In the genomic region with DNA sequence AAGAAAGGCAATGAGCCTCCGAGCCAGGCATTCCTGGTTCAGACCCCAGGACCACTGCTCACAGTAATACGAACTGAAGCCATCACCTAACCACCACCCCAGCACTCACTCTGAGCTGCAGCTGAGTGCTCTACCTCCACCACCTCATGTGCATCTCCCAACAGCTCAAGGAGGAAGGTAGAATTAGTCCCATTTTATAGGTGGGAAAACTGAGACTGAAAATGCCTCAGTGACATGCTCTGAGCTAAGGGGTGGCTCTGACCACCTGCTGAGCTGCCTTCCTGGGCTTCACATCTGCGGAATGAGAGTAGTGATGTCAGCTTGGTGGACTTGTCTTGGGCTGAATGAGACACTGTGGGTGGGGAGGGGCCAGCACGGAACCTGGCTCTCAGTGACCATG, we compare ENCODE assay signal across 20 cellular contexts.
"Had no signal": no experiment of that assay in that cellular context is flagged by ENCODE, and none has a peak within 500 bp of the region (broad histone marks: within the 10 kb centered on the region; RNA-seq: fewer than 3 reads in every experiment).

No MANE protein-coding gene starts in this region.

- H3K4me3 ChIP-seq: SJSA1, SK-N-MC had no signal

- H3K27ac ChIP-seq: KMS-11, SJSA1, SK-N-MC had no signal

- H3K4me2 ChIP-seq: KMS-11 had no signal

- H3K9ac ChIP-seq: KMS-11 had no signal

- H3K9me3 ChIP-seq: SJSA1 had no signal

- H3K36me3 ChIP-seq: SJSA1 had no signal

- H3K4me1 ChIP-seq: SJSA1 had no signal

- DNase-seq: IMR-90, Kasumi-1, MM.1S, NCI-H1092 treated with DMSO at 0.1 percent for 48 hours, NCI-H1436, NCI-H1694 treated with DMSO at 0.1 percent for 48 hours, NCI-H1930, NCI-H2081, NCI-H2171, NCI-H226, NCI-H446, NCI-H510A, NCI-H524 treated with DMSO at 0.1 percent for 48 hours, NCI-H774, Right ventricle myocardium superior, RPMI8226, SIG-M5 had no signal
